ENCODE assay signal across 10 cellular contexts in genomic region chr12:89451876-89452275, GRCh38.
DNase-seq lines count a peak whose midpoint lies in the region; ATAC-seq and TF ChIP-seq lines count a peak whose summit lies in the region.
"Had no signal": no experiment of that assay in that cellular context is flagged by ENCODE, and none has a peak within 500 bp of the region (broad histone marks: within the 10 kb centered on the region; RNA-seq: fewer than 3 reads in every experiment).

No MANE protein-coding gene starts in this region.

- H3K27me3 ChIP-seq in Caco-2 (replicated peaks; ENCODE audit: control insufficient read depth, insufficient read depth, low read length), result no peaks in the 10 kb centered on the region
- no peaks in the 10 kb centered on the region for H3K27me3 ChIP-seq in SK-N-SH (ENCODE audit: insufficient read depth)
- H3K27me3 ChIP-seq in MG63, result no peaks in the 10 kb centered on the region

- no peak for TF ChIP-seq CTCF in Caco-2 (IDR thresholded peaks at IDR 0.05; ENCODE audit: insufficient read depth in 1 of 2, low read depth in 1 of 2, low read length in 1 of 2, severe bottlenecking in 1 of 2, unreplicated experiment in 1 of 2)
- no peak for TF ChIP-seq CTCF in SK-N-SH (IDR thresholded peaks at IDR 0.05)
- TF ChIP-seq CTCF in osteocyte (IDR thresholded peaks at IDR 0.05), result no peak

- intact Hi-C loops in Caco-2 (cut with micrococcal nuclease; ENCODE audit: unreplicated experiment), result loop anchor here (2.0 kb wide), 2 partner anchors 73 to 99 kb away; partner anchors contain the start of gene DUSP6
- intact Hi-C loops in Right ventricle myocardium superior (cut with DNase I), result loop anchor here (5.0 kb wide), 1 partner anchor 60 kb away; no protein-coding TSS in a partner anchor

- H3K9ac ChIP-seq in SK-N-SH, result peak overlapping the region; percentile 45; the same call in 1 of the 2 replicates

- H3K79me2 ChIP-seq in SK-N-SH (ENCODE audit: insufficient read depth), result no peaks in the 10 kb centered on the region

- H3K4me3 ChIP-seq in Caco-2 (ENCODE audit: low read depth, low read length), result no peak overlapping the region
- H3K4me3 ChIP-seq in SK-N-SH (ENCODE audit: low read depth in 2 of 2, low read length in 1 of 2), result no peak overlapping the region
- H3K4me3 ChIP-seq in MG63, result no peak overlapping the region

- H3K27me3 Mint-ChIP-seq in Caco-2 (ENCODE audit: insufficient read depth, unreplicated experiment), result no peaks in the 10 kb centered on the region
- no peaks in the 10 kb centered on the region for H3K27me3 Mint-ChIP-seq in osteocyte (ENCODE audit: unreplicated experiment)
- no peaks in the 10 kb centered on the region for H3K27me3 Mint-ChIP-seq in activated CD4-positive, alpha-beta memory T cell treated with anti-CD3 and anti-CD28 coated beads, Interleukin-2, amount 10 ng/mL, durations not matched to agents 7 days and 5 days

- H3K27ac ChIP-seq in SK-N-SH (ENCODE audit: low read depth in 2 of 2, low read length in 1 of 2), result peak overlapping the region; percentile 87

- H3K4me3 Mint-ChIP-seq in Caco-2 (ENCODE audit: unreplicated experiment) (peak overlapping the region; percentile 33), osteocyte (ENCODE audit: unreplicated experiment) (peak overlapping the region; percentile 52)
- no peak overlapping the region for H3K4me3 Mint-ChIP-seq in activated CD4-positive, alpha-beta memory T cell treated with anti-CD3 and anti-CD28 coated beads, Interleukin-2, amount 10 ng/mL, durations not matched to agents 7 days and 5 days

- no peaks in the 10 kb centered on the region; the same call in 1 of the 2 replicates for H3K36me3 ChIP-seq in Caco-2 (ENCODE audit: control insufficient read depth, insufficient read depth, low read length)
- H3K36me3 ChIP-seq in SK-N-SH (replicated peaks in 1 of 2; ENCODE audit: control insufficient read depth in 1 of 2, insufficient read depth in 2 of 2, low read length in 1 of 2), result no peaks in the 10 kb centered on the region
- H3K36me3 ChIP-seq in MG63, result no peaks in the 10 kb centered on the region

- TF ChIP-seq RAD21 in SK-N-SH (IDR thresholded peaks at IDR 0.05; ENCODE audit: low read length), result no peak

- POLR2A ChIA-PET in Caco-2 (lab: Charles Lee), result interaction anchor here (0.9 to 2.2 kb wide), 4 partner anchors 73 to 101 kb away, joined by 3 to 12 read pairs (median 6); partner anchors contain the start of gene DUSP6
- POLR2A ChIA-PET in SK-N-SH (lab: Yijun Ruan, JAX), result no interaction called here
- POLR2A ChIA-PET in activated CD4-positive, alpha-beta memory T cell treated with anti-CD3 and anti-CD28 coated beads, Interleukin-2, amount 10 ng/mL, durations not matched to agents 7 days and 5 days (lab: Charles Lee), result interaction anchor here (1.3 to 1.9 kb wide), 2 partner anchors 15 to 99 kb away, joined by 4 to 10 read pairs; partner anchors contain the start of gene DUSP6

- no peak for TF ChIP-seq EP300 in SK-N-SH (IDR thresholded peaks at IDR 0.05; ENCODE audit: borderline replicate concordance in 1 of 2, low read depth in 1 of 2, low read length in 1 of 2)

- CTCF ChIA-PET in Caco-2 (lab: Charles Lee) (interaction anchor here (0.6 to 0.9 kb wide), 4 partner anchors 9 to 494 kb away, joined by 3 to 4 read pairs (median 3); no protein-coding TSS in a partner anchor), SK-N-SH (lab: Yijun Ruan, JAX) (interaction anchor here (1.7 to 3.0 kb wide), 2 partner anchors 10 to 435 kb away, joined by 9 to 15 read pairs; no protein-coding TSS in a partner anchor)
- CTCF ChIA-PET in activated CD4-positive, alpha-beta memory T cell treated with anti-CD3 and anti-CD28 coated beads, Interleukin-2, amount 10 ng/mL, durations not matched to agents 7 days and 5 days (lab: Charles Lee), result interaction anchor here (1.0 to 1.3 kb wide), 2 partner anchors 15 to 19 kb away, joined by 3 read pairs; no protein-coding TSS in a partner anchor

- H3K4me2 ChIP-seq in SK-N-SH, result peak overlapping the region; percentile 36; the same call in 1 of the 2 replicates

- DNase-seq in Caco-2, result no peak
- no peak for DNase-seq in SK-N-SH
- DNase-seq in Right ventricle myocardium superior, result peak; percentile 55
- DNase-seq in osteocyte (ENCODE audit: extremely low spot score, unreplicated experiment), result no peak
- no peak for DNase-seq in MG63
- no peak for DNase-seq in activated CD4-positive, alpha-beta memory T cell treated with anti-CD3 and anti-CD28 coated beads, Interleukin-2, amount 10 ng/mL, durations not matched to agents 7 days and 5 days
- DNase-seq: DMS53; stimulated activated CD4-positive, alpha-beta T cell treated with anti-CD3 and anti-CD28 coated beads, Interleukin-4, amount 100 ng/mL, for 4 hours had no signal

- H3K4me1 ChIP-seq in Caco-2 (peaks cover 48% of the 10 kb centered on the region), SK-N-SH (ENCODE audit: control insufficient read depth in 1 of 2, insufficient read depth in 2 of 2, low read depth in 1 of 2, low read length in 1 of 2) (peaks cover 18 to 60% of the 10 kb centered on the region in 2 experiments; a peak in 3 of 4 replicates)

- H3F3A ChIP-seq in SK-N-SH (replicated peaks; ENCODE audit: insufficient read depth), result peaks cover 27% of the 10 kb centered on the region

- H3K27ac Mint-ChIP-seq in Caco-2 (ENCODE audit: unreplicated experiment) (no peak overlapping the region), osteocyte (ENCODE audit: unreplicated experiment) (peak overlapping the region; percentile 98)
- no peak overlapping the region for H3K27ac Mint-ChIP-seq in activated CD4-positive, alpha-beta memory T cell treated with anti-CD3 and anti-CD28 coated beads, Interleukin-2, amount 10 ng/mL, durations not matched to agents 7 days and 5 days

- H2AFZ ChIP-seq in SK-N-SH (ENCODE audit: low read depth), result peak overlapping the region; percentile 71

- BruUV-seq in Caco-2 (replicated peaks; lab: Mats Ljungman, UMichigan), result no TSS peak

- 64% methylated on average over 9 of the region's 9 CpGs for WGBS in SK-N-SH (ENCODE audit: low lambda C conversion rate)

- H3K4me1 Mint-ChIP-seq in Caco-2 (ENCODE audit: low read depth, unreplicated experiment), result peaks cover 37% of the 10 kb centered on the region
- peaks cover 62% of the 10 kb centered on the region for H3K4me1 Mint-ChIP-seq in osteocyte (ENCODE audit: unreplicated experiment)
- H3K4me1 Mint-ChIP-seq in activated CD4-positive, alpha-beta memory T cell treated with anti-CD3 and anti-CD28 coated beads, Interleukin-2, amount 10 ng/mL, durations not matched to agents 7 days and 5 days, result peaks cover 36% of the 10 kb centered on the region

- no peaks in the 10 kb centered on the region for H4K20me1 ChIP-seq in SK-N-SH (ENCODE audit: insufficient read depth)

- ATAC-seq in Right ventricle myocardium superior (ENCODE audit: poor library complexity) (peak; percentile 66), HG03378 (IDR thresholded peaks at IDR 0.05; ENCODE audit: unreplicated experiment) (no peak), GM18502 (IDR thresholded peaks at IDR 0.05; ENCODE audit: poor library complexity, unreplicated experiment) (no peak)

- peaks cover 9% of the 10 kb centered on the region for H3K9me3 Mint-ChIP-seq in Caco-2 (ENCODE audit: unreplicated experiment)
- no peaks in the 10 kb centered on the region for H3K9me3 Mint-ChIP-seq in osteocyte (ENCODE audit: unreplicated experiment)
- no peaks in the 10 kb centered on the region for H3K9me3 Mint-ChIP-seq in activated CD4-positive, alpha-beta memory T cell treated with anti-CD3 and anti-CD28 coated beads, Interleukin-2, amount 10 ng/mL, durations not matched to agents 7 days and 5 days

- H3K9me3 ChIP-seq in Caco-2, result no peaks in the 10 kb centered on the region
- no peaks in the 10 kb centered on the region for H3K9me3 ChIP-seq in SK-N-SH
- no peaks in the 10 kb centered on the region for H3K9me3 ChIP-seq in MG63

- H3K36me3 Mint-ChIP-seq in Caco-2 (ENCODE audit: insufficient read depth, unreplicated experiment) (peaks cover 6% of the 10 kb centered on the region), osteocyte (ENCODE audit: unreplicated experiment) (no peaks in the 10 kb centered on the region)
- H3K36me3 Mint-ChIP-seq in activated CD4-positive, alpha-beta memory T cell treated with anti-CD3 and anti-CD28 coated beads, Interleukin-2, amount 10 ng/mL, durations not matched to agents 7 days and 5 days (ENCODE audit: low read depth), result peaks cover 48% of the 10 kb centered on the region

- H3K9me2 ChIP-seq in SK-N-SH, result no peaks in the 10 kb centered on the region

TF ChIP-seq in SK-N-SH, 30 proteins besides CTCF, POLR2A, EP300 and RAD21 (continues in another document):
- TF ChIP-seq FOXJ3 (CRISPR knock-in tag; IDR thresholded peaks at IDR 0.05) (no peak), NRF1 (IDR thresholded peaks at IDR 0.05; ENCODE audit: low read depth, low read length) (no peak), REST (IDR thresholded peaks at IDR 0.05; ENCODE audit: low read depth, low read length) (no peak), GABPA (IDR thresholded peaks at IDR 0.05; ENCODE audit: low read depth) (no peak), SMC3 (IDR thresholded peaks at IDR 0.05; ENCODE audit: low read depth, low read length) (no peak), TCF12 (IDR thresholded peaks at IDR 0.05) (no peak), RFX5 (IDR thresholded peaks at IDR 0.05; ENCODE audit: low read length) (no peak), ELF1 (IDR thresholded peaks at IDR 0.05) (no peak), CHD2 (IDR thresholded peaks at IDR 0.05; ENCODE audit: low read length, partially characterized antibody) (no peak), GATA2 (CRISPR knock-in tag; IDR thresholded peaks at IDR 0.05) (no peak)
